ENCODE assay signal across 8 cellular contexts in genomic region chr3:99532246-99532645, GRCh38.
DNase-seq lines count a peak whose midpoint lies in the region; ATAC-seq, FAIRE-seq and TF ChIP-seq lines count a peak whose summit lies in the region.

No MANE protein-coding gene starts in this region.

- H3K36me3 Mint-ChIP-seq in activated T-helper 17 cell treated with anti-CD3 and anti-CD28 coated beads, Interleukin-2, amount 50 U/mL, for 72 hours (ENCODE audit: low read depth): no peaks in the 10 kb centered on the region

- TF ChIP-seq CTCF in D721Med (IDR thresholded peaks at IDR 0.05; ENCODE audit: insufficient read depth, missing control alignments) (peak; percentile 83), VCaP (conservative IDR thresholded peaks at IDR 0.05) (peak; percentile 57), tibial artery (IDR thresholded peaks at IDR 0.05) (peak; percentile 44 to 54)

- H3K27ac Mint-ChIP-seq in activated T-helper 17 cell treated with anti-CD3 and anti-CD28 coated beads, Interleukin-2, amount 50 U/mL, for 72 hours: no peak overlapping the region

- intact Hi-C loops in left ventricle myocardium superior (cut with micrococcal nuclease) (no loop called here), tibial artery (cut with DNase I; ENCODE audit: low total_unique reads) (no loop called here)

- H3K27ac ChIP-seq in VCaP (no peak overlapping the region), tibial artery (no peak overlapping the region)

- H3K4me1 Mint-ChIP-seq in activated T-helper 17 cell treated with anti-CD3 and anti-CD28 coated beads, Interleukin-2, amount 50 U/mL, for 72 hours: no peaks in the 10 kb centered on the region

- no peak overlapping the region for H3K4me3 ChIP-seq in tibial artery

- H3K9me3 ChIP-seq in tibial artery: no peaks in the 10 kb centered on the region

- no peaks in the 10 kb centered on the region for H3K9me3 Mint-ChIP-seq in activated T-helper 17 cell treated with anti-CD3 and anti-CD28 coated beads, Interleukin-2, amount 50 U/mL, for 72 hours

- H3K4me1 ChIP-seq in tibial artery: peaks cover 0 to 71% (median 15%) of the 10 kb centered on the region in 4 donors

- DNase-seq in D721Med (ENCODE audit: insufficient read length, low spot score) (no peak), GM19239 (ENCODE audit: insufficient read length, low spot score) (no peak), HuH-7.5 (ENCODE audit: low spot score) (peak; percentile 24), left ventricle myocardium superior (peak; percentile 29), tibial artery (peak; percentile 33 to 70)

- ATAC-seq in left ventricle myocardium superior: peak; percentile 83
- ATAC-seq in activated T-helper 17 cell treated with anti-CD3 and anti-CD28 coated beads, Interleukin-2, amount 50 U/mL, for 72 hours (replicated peaks): no peak
- ATAC-seq in HG03457 (IDR thresholded peaks at IDR 0.05; ENCODE audit: unreplicated experiment): no peak

- no peaks in the 10 kb centered on the region for H3K27me3 ChIP-seq in tibial artery

- FAIRE-seq in D721Med (lab: Jason Lieb, UNC): no peak
- peak; percentile 69 for FAIRE-seq in GM19239 (lab: Jason Lieb, UNC)

- H3K36me3 ChIP-seq in tibial artery: no peaks in the 10 kb centered on the region

- peaks cover 4% of the 10 kb centered on the region for H3K27me3 Mint-ChIP-seq in activated T-helper 17 cell treated with anti-CD3 and anti-CD28 coated beads, Interleukin-2, amount 50 U/mL, for 72 hours

- no peak overlapping the region for H3K4me3 Mint-ChIP-seq in activated T-helper 17 cell treated with anti-CD3 and anti-CD28 coated beads, Interleukin-2, amount 50 U/mL, for 72 hours

Comparison
In these comparisons a context has a peak if more than half of its experiments do, and no peak if none do; other contexts are left out.
1. DNase-seq: peak in HuH-7.5 (single experiment), left ventricle myocardium superior (single experiment) and tibial artery (2 of 2); none in D721Med (single experiment) and GM19239 (single experiment).
2. Peak in every context shown above with its lines, with median percentiles within 50 percentile points of each other: CTCF ChIP-seq.